Comparison of ENCODE assay signal across 8 cellular contexts in the genomic region with DNA sequence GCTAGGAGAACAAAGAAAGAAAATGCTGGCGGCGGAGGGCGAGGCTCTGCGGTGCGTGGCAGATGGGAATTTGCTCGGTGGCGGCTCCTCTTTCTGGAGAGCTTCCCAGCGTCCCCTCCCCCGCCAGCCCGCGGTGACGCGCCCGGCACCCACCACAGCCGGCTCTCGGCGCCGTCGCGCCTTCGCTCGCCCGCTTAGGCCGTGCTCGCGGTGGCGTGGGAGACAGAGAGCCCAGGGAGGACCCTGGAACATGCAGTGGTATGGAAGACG. TPM values are rescaled to one million over a fixed set of nuclear protein-coding genes. Genes with fewer than 3 reads are reported as not detected.
DNase-seq lines count a peak whose midpoint lies in the region; ATAC-seq and TF ChIP-seq lines count a peak whose summit lies in the region.

No MANE protein-coding gene starts in this region.

- peak in 4 of 7 experiments; percentile 19 to 46 (median 32) for DNase-seq in CD8-positive, alpha-beta T cell
- DNase-seq in M059J (ENCODE audit: low read depth): peak; percentile 37
- peak; percentile 53 to 55 for DNase-seq in activated T-cell treated with anti-CD3 and anti-CD28 coated beads, Interleukin-2, amount 50 U/mL, for 72 hours
- DNase-seq in fibroblast of the aortic adventitia (ENCODE audit: low read depth): peak; percentile 54
- peak in 8 of 10 donors; percentile 20 to 44 (median 36) for DNase-seq in naive thymus-derived CD8-positive, alpha-beta T cell
- no peak for DNase-seq in NCI-H2029 treated with DMSO at 0.1 percent for 48 hours (lab: John Stamatoyannopoulos, UW)

- no peaks in the 10 kb centered on the region for H3K9me3 ChIP-seq in CD8-positive, alpha-beta T cell (ENCODE audit: low read length)
- H3K9me3 ChIP-seq in thymus (ENCODE audit: control insufficient read depth): no peaks in the 10 kb centered on the region

- peaks cover 6% of the 10 kb centered on the region for H3K36me3 Mint-ChIP-seq in CD8-positive, alpha-beta T cell
- H3K36me3 Mint-ChIP-seq in activated T-cell treated with anti-CD3 and anti-CD28 coated beads, Interleukin-2, amount 50 U/mL, for 72 hours (ENCODE audit: insufficient read depth in 2 of 2): peaks cover 16 to 23% of the 10 kb centered on the region in 2 donors
- no peaks in the 10 kb centered on the region for H3K36me3 Mint-ChIP-seq in naive thymus-derived CD8-positive, alpha-beta T cell

- H3K4me3 ChIP-seq in CD8-positive, alpha-beta T cell (ENCODE audit: low read depth, low read length): peak overlapping the region; percentile 87
- H3K4me3 ChIP-seq in fibroblast of the aortic adventitia (ENCODE audit: low read depth, low read length) (peak overlapping the region; percentile 89), thymus (ENCODE audit: low read length) (peak overlapping the region; percentile 76)

- POLR2A ChIA-PET in CD8-positive, alpha-beta T cell (lab: Charles Lee): interaction anchor here (0.6 to 2.1 kb wide), 17 partner anchors 8 to 1863 kb away, joined by 3 to 24 read pairs (median 4); a partner anchor contains a TSS
- POLR2A ChIA-PET in naive thymus-derived CD8-positive, alpha-beta T cell (lab: Charles Lee): interaction anchor here (0.6 to 7.7 kb wide), 23 partner anchors 13 to 499 kb away, joined by 3 to 113 read pairs (median 3); a partner anchor contains a TSS

- H3K36me3 ChIP-seq in CD8-positive, alpha-beta T cell (ENCODE audit: insufficient read depth, low read length): no peaks in the 10 kb centered on the region
- no peaks in the 10 kb centered on the region for H3K36me3 ChIP-seq in thymus (ENCODE audit: control insufficient read depth, insufficient read depth)

- TF ChIP-seq CTCF in CD8-positive, alpha-beta T cell (IDR thresholded peaks at IDR 0.05): no peak
- TF ChIP-seq CTCF in fibroblast of the aortic adventitia (IDR thresholded peaks at IDR 0.05; ENCODE audit: insufficient read depth, low read length): no peak

- peak overlapping the region; percentile 91 for H3K27ac ChIP-seq in CD8-positive, alpha-beta T cell (ENCODE audit: low read depth, low read length)
- peak overlapping the region; percentile 92 for H3K27ac ChIP-seq in thymus (ENCODE audit: low read depth)

- peak overlapping the region; percentile 91 for H3K27ac Mint-ChIP-seq in CD8-positive, alpha-beta T cell
- H3K27ac Mint-ChIP-seq in activated T-cell treated with anti-CD3 and anti-CD28 coated beads, Interleukin-2, amount 50 U/mL, for 72 hours: peak overlapping the region; percentile 98
- peak overlapping the region; percentile 93 to 97 (median 94) for H3K27ac Mint-ChIP-seq in naive thymus-derived CD8-positive, alpha-beta T cell

- ATAC-seq in CD8-positive, alpha-beta T cell: peak; percentile 5
- ATAC-seq in GM21390 (IDR thresholded peaks at IDR 0.05; ENCODE audit: unreplicated experiment): peak; percentile 22
- ATAC-seq in activated T-cell treated with anti-CD3 and anti-CD28 coated beads, Interleukin-2, amount 50 U/mL, for 72 hours (replicated peaks in 1 of 2): peak; percentile 12 to 15
- peak; percentile 18 to 22 for ATAC-seq in naive thymus-derived CD8-positive, alpha-beta T cell

- intact Hi-C loops in CD8-positive, alpha-beta T cell (cut with DNase I, micrococcal nuclease): loop anchor here (1.0 to 5.0 kb wide), 7 partner anchors 65 to 1865 kb away; a partner anchor contains a TSS

- peak overlapping the region; percentile 87 for H3K4me3 Mint-ChIP-seq in CD8-positive, alpha-beta T cell
- peak overlapping the region; percentile 96 to 97 for H3K4me3 Mint-ChIP-seq in activated T-cell treated with anti-CD3 and anti-CD28 coated beads, Interleukin-2, amount 50 U/mL, for 72 hours
- H3K4me3 Mint-ChIP-seq in naive thymus-derived CD8-positive, alpha-beta T cell: peak overlapping the region; percentile 84 to 94 (median 90)

- no peaks in the 10 kb centered on the region for H3K9me3 Mint-ChIP-seq in CD8-positive, alpha-beta T cell
- no peaks in the 10 kb centered on the region for H3K9me3 Mint-ChIP-seq in activated T-cell treated with anti-CD3 and anti-CD28 coated beads, Interleukin-2, amount 50 U/mL, for 72 hours
- no peaks in the 10 kb centered on the region for H3K9me3 Mint-ChIP-seq in naive thymus-derived CD8-positive, alpha-beta T cell

- H3K4me1 ChIP-seq in CD8-positive, alpha-beta T cell (ENCODE audit: insufficient read depth, low read length): peaks cover 30% of the 10 kb centered on the region
- H3K4me1 ChIP-seq in thymus (ENCODE audit: control insufficient read depth, insufficient read depth, low read length): peaks cover 23% of the 10 kb centered on the region

- peaks cover 44% of the 10 kb centered on the region for H3K4me1 Mint-ChIP-seq in CD8-positive, alpha-beta T cell (ENCODE audit: low read depth)
- H3K4me1 Mint-ChIP-seq in activated T-cell treated with anti-CD3 and anti-CD28 coated beads, Interleukin-2, amount 50 U/mL, for 72 hours (ENCODE audit: low read depth): peaks cover 67% of the 10 kb centered on the region
- H3K4me1 Mint-ChIP-seq in naive thymus-derived CD8-positive, alpha-beta T cell: peaks cover 25 to 61% (median 47%) of the 10 kb centered on the region in 4 donors

- WGBS in thymus: 0% methylated on average over 28 of the region's 28 CpGs

- CTCF ChIA-PET in CD8-positive, alpha-beta T cell (lab: Charles Lee): interaction anchor here (1.0 to 1.4 kb wide), 2 partner anchors 64 to 132 kb away, joined by 3 read pairs; no protein-coding TSS in a partner anchor

- no peaks in the 10 kb centered on the region for H3K27me3 ChIP-seq in CD8-positive, alpha-beta T cell (ENCODE audit: insufficient read depth, low read length)
- no peaks in the 10 kb centered on the region for H3K27me3 ChIP-seq in thymus (ENCODE audit: control insufficient read depth, insufficient read depth)

- no peaks in the 10 kb centered on the region for H3K27me3 Mint-ChIP-seq in CD8-positive, alpha-beta T cell (ENCODE audit: low read depth)
- H3K27me3 Mint-ChIP-seq in activated T-cell treated with anti-CD3 and anti-CD28 coated beads, Interleukin-2, amount 50 U/mL, for 72 hours (ENCODE audit: low read depth): peaks cover 5% of the 10 kb centered on the region
- no peaks in the 10 kb centered on the region for H3K27me3 Mint-ChIP-seq in naive thymus-derived CD8-positive, alpha-beta T cell

RNA-seq across cellular contexts. Expression of a gene that starts 0.6 kb away (rescaled TPM):
- 10 to 100 TPM; 66.7 to 66.9 TPM for total RNA-seq in CD8-positive, alpha-beta T cell
- total RNA-seq in M059J (2014; rRNA removed; shearing (Covaris generic)): 2.0 and 4.5 TPM in 2 replicates
- 10 to 100 TPM; 51.3 to 55.2 TPM for total RNA-seq in activated T-cell treated with anti-CD3 and anti-CD28 coated beads, Interleukin-2, amount 50 U/mL, for 72 hours
- total RNA-seq in fibroblast of the aortic adventitia (ENCODE audit: low replicate concordance): 35.7 and 38.9 TPM in 2 replicates
- total RNA-seq in naive thymus-derived CD8-positive, alpha-beta T cell: 10 to 100 TPM; 56.9 to 61.0 TPM
- polyA plus RNA-seq in naive thymus-derived CD8-positive, alpha-beta T cell: 10 to 100 TPM; 15.0 to 20.0 (median 16.2) TPM
- polyA plus RNA-seq in thymus: 21.2 TPM
